In genomic region chr11:62116458-62116857, GRCh38 we compare ENCODE assay signal across 3 cellular contexts.
TF ChIP-seq lines count a peak whose summit lies in the region.

No MANE protein-coding gene starts in this region.

TF ChIP-seq in HEK293, 187 proteins besides CTCF, POLR2A, EP300 and RAD21:
- no peak for TF ChIP-seq ZNF221 (tag by site-specific recombination; IDR thresholded peaks at IDR 0.05; ENCODE audit: borderline replicate concordance)
- no peak for TF ChIP-seq ZNF768 (tag by site-specific recombination; IDR thresholded peaks at IDR 0.05)
- TF ChIP-seq ZNF214 (tag by site-specific recombination; IDR thresholded peaks at IDR 0.05; ENCODE audit: borderline replicate concordance), result no peak
- TF ChIP-seq ZFP41 (tag by site-specific recombination; IDR thresholded peaks at IDR 0.05; ENCODE audit: borderline replicate concordance), result no peak
- TF ChIP-seq ZNF280C (tag by site-specific recombination; IDR thresholded peaks at IDR 0.05), result no peak
- 0 out of 2 replicates have a peak, but pooled peaks have one; percentile 20 for TF ChIP-seq ZNF280D (tag by site-specific recombination; IDR thresholded peaks at IDR 0.05)
- TF ChIP-seq ZBTB6 (tag by site-specific recombination; IDR thresholded peaks at IDR 0.05), result no peak
- no peak for TF ChIP-seq ZNF274 (IDR thresholded peaks at IDR 0.05; ENCODE audit: low read length)
- TF ChIP-seq ZNF274 (tag by site-specific recombination; IDR thresholded peaks at IDR 0.05; ENCODE audit: borderline replicate concordance), result no peak
- TF ChIP-seq SETDB1 (IDR thresholded peaks at IDR 0.05; ENCODE audit: insufficient read length, low read length), result peak; percentile 52
- no peak for TF ChIP-seq ZNF404 (tag by site-specific recombination; IDR thresholded peaks at IDR 0.05)
- TF ChIP-seq ZNF10 (tag by site-specific recombination; IDR thresholded peaks at IDR 0.05), result no peak

TF ChIP-seq in H1, 55 proteins besides CTCF, POLR2A, EP300 and RAD21:
- TF ChIP-seq SAP30 (IDR thresholded peaks at IDR 0.05; ENCODE audit: insufficient read depth, insufficient replicate concordance, low read length) (no peak), KDM1A (IDR thresholded peaks at IDR 0.05; ENCODE audit: borderline replicate concordance, low read length) (peak; percentile 54; the same call in 1 of the 2 replicates), SIRT6 (IDR thresholded peaks at IDR 0.05; ENCODE audit: low read length) (no peak), KDM5A (IDR thresholded peaks at IDR 0.05; ENCODE audit: low read length) (no peak), ZNF274 (IDR thresholded peaks at IDR 0.05; ENCODE audit: borderline replicate concordance, extremely low read depth, low read length) (no peak)

TF ChIP-seq in SK-N-SH, 30 proteins besides CTCF, POLR2A, EP300 and RAD21:
- TF ChIP-seq POLR2AphosphoS5 (IDR thresholded peaks at IDR 0.05; ENCODE audit: low read depth, low read length) (no peak), ZBTB33 (IDR thresholded peaks at IDR 0.05; ENCODE audit: borderline replicate concordance, low read depth) (no peak), SIN3A (IDR thresholded peaks at IDR 0.05; ENCODE audit: borderline replicate concordance, low read depth, low read length) (no peak), GABPA (IDR thresholded peaks at IDR 0.05; ENCODE audit: low read depth) (no peak), GATA2 (CRISPR knock-in tag; IDR thresholded peaks at IDR 0.05) (no peak), MAX (IDR thresholded peaks at IDR 0.05; ENCODE audit: low read depth) (no peak)
TF ChIP-seq in SK-N-SH: peak in this region for 0.
